In genomic region chr5:175967471-175968372, GRCh38 we compare ENCODE assay signal across 8 cellular contexts. TPM values are rescaled to one million over a fixed set of nuclear protein-coding genes. Genes with fewer than 3 reads are reported as not detected.
DNase-seq lines count a peak whose midpoint lies in the region; ATAC-seq and TF ChIP-seq lines count a peak whose summit lies in the region.
"Not testable (repeated sequence)": the region's sequence is repeated elsewhere in the genome, so short reads cannot be mapped to it uniquely, and the experiment has no call there.

Gene THOC3, minus strand, starts transcription at chr5:175968315. Its CDS starts 107 bp downstream, at chr5:175968208.

- H3K4me3 ChIP-seq in GM23338: peak within 1 kb of the TSS; percentile 88
- peak within 1 kb of the TSS; percentile 78 for H3K4me3 ChIP-seq in HUES48 (ENCODE audit: low read depth, low read length)
- peak within 1 kb of the TSS; percentile 43 for H3K4me3 ChIP-seq in right cardiac atrium (ENCODE audit: low read length)

- 1% methylated on average over 52 of the region's 67 CpGs for WGBS in right cardiac atrium

- H3K79me2 ChIP-seq in GM23338 (replicated peaks; ENCODE audit: insufficient read depth): not testable (repeated sequence)

- not testable (repeated sequence) for H3K27ac ChIP-seq in GM23338 (ENCODE audit: low read depth); HUES48 (ENCODE audit: low read depth, low read length); right cardiac atrium (ENCODE audit: low read length)

- H3K27me3 ChIP-seq in GM23338 (ENCODE audit: insufficient read depth); HUES48 (ENCODE audit: control insufficient read depth, insufficient read depth, low read length); right cardiac atrium (ENCODE audit: control insufficient read depth, insufficient read depth): not testable (repeated sequence)

- DNase-seq in GM04503 (ENCODE audit: low read depth): peak; percentile 1
- peak; percentile 70 for DNase-seq in GM23338 (ENCODE audit: low spot score)
- DNase-seq in activated CD4-positive, alpha-beta T cell treated with anti-CD3 and anti-CD28 coated beads for 36 hours: peak; percentile 83
- peak; percentile 79 for DNase-seq in MCF 10A (ENCODE audit: unreplicated experiment)
- peak; percentile 75 to 92 (median 91) for DNase-seq in right cardiac atrium
- peak; percentile 45 for DNase-seq in pons (ENCODE audit: low spot score)
- peak; percentile 84 to 88 for DNase-seq in stimulated activated naive CD8-positive, alpha-beta T cell treated with anti-CD3 and anti-CD28 coated beads, Interleukin-15, amount 100 ng/mL, for 72 hours

- H3K9me2 ChIP-seq in GM23338 (ENCODE audit: insufficient read depth): not testable (repeated sequence)

- H2AFZ ChIP-seq in GM23338: not testable (repeated sequence)

- not testable (repeated sequence) for H3K27me3 Mint-ChIP-seq in GM23338 (ENCODE audit: insufficient read depth, low read depth, poor library complexity); activated CD4-positive, alpha-beta T cell treated with anti-CD3 and anti-CD28 coated beads for 36 hours; MCF 10A (ENCODE audit: insufficient read depth, unreplicated experiment); stimulated activated naive CD8-positive, alpha-beta T cell treated with anti-CD3 and anti-CD28 coated beads, Interleukin-15, amount 100 ng/mL, for 72 hours

- ATAC-seq in GM23338 (peak; percentile 98), right cardiac atrium (peak; percentile 100)
- ATAC-seq in activated CD4-positive, alpha-beta T cell treated with anti-CD3 and anti-CD28 coated beads for 36 hours: peak; percentile 99
- ATAC-seq in stimulated activated naive CD8-positive, alpha-beta T cell treated with anti-CD3 and anti-CD28 coated beads, Interleukin-15, amount 100 ng/mL, for 72 hours: peak; percentile 99

- not testable (repeated sequence) for H3K36me3 Mint-ChIP-seq in GM23338 (ENCODE audit: low read depth); activated CD4-positive, alpha-beta T cell treated with anti-CD3 and anti-CD28 coated beads for 36 hours (ENCODE audit: low read depth); MCF 10A (ENCODE audit: insufficient read depth, unreplicated experiment)

- not testable (repeated sequence) for H3F3A ChIP-seq in GM23338 (replicated peaks; ENCODE audit: low read depth)

- peak within 1 kb of the TSS; percentile 80 for H3K4me3 Mint-ChIP-seq in GM23338
- peak within 1 kb of the TSS; percentile 75 for H3K4me3 Mint-ChIP-seq in activated CD4-positive, alpha-beta T cell treated with anti-CD3 and anti-CD28 coated beads for 36 hours
- H3K4me3 Mint-ChIP-seq in MCF 10A (ENCODE audit: unreplicated experiment): peak within 1 kb of the TSS; percentile 84
- peak within 1 kb of the TSS; percentile 92 to 95 for H3K4me3 Mint-ChIP-seq in stimulated activated naive CD8-positive, alpha-beta T cell treated with anti-CD3 and anti-CD28 coated beads, Interleukin-15, amount 100 ng/mL, for 72 hours

- BruUV-seq in MCF 10A (replicated peaks; lab: Mats Ljungman, UMichigan): not testable (repeated sequence)

- intact Hi-C loops in activated CD4-positive, alpha-beta T cell treated with anti-CD3 and anti-CD28 coated beads for 36 hours (cut with DNase I, micrococcal nuclease); MCF 10A (cut with micrococcal nuclease); right cardiac atrium (cut with DNase I): not testable (repeated sequence)

- H3K9me3 ChIP-seq in HUES48 (ENCODE audit: control insufficient read depth, insufficient read depth, low read length); right cardiac atrium (ENCODE audit: control insufficient read depth, low read length): not testable (repeated sequence)

- POLR2A ChIA-PET in activated CD4-positive, alpha-beta T cell treated with anti-CD3 and anti-CD28 coated beads for 36 hours (lab: Charles Lee); MCF 10A (lab: Yijun Ruan, JAX): not testable (repeated sequence)

- not testable (repeated sequence) for H4K20me1 ChIP-seq in GM23338 (replicated peaks; ENCODE audit: insufficient read depth)

- not testable (repeated sequence) for TF ChIP-seq CTCF in GM23338 (conservative IDR thresholded peaks at IDR 0.05; ENCODE audit: low read depth in 2 of 2); MCF 10A (IDR thresholded peaks at IDR 0.05; ENCODE audit: unreplicated experiment)

- not testable (repeated sequence) for H3K27ac Mint-ChIP-seq in GM23338
- H3K27ac Mint-ChIP-seq in activated CD4-positive, alpha-beta T cell treated with anti-CD3 and anti-CD28 coated beads for 36 hours: peak within 1 kb of the TSS; percentile 42
- peak within 1 kb of the TSS; percentile 46 for H3K27ac Mint-ChIP-seq in MCF 10A (ENCODE audit: low read depth, unreplicated experiment)
- peak within 1 kb of the TSS; percentile 97 to 98 for H3K27ac Mint-ChIP-seq in stimulated activated naive CD8-positive, alpha-beta T cell treated with anti-CD3 and anti-CD28 coated beads, Interleukin-15, amount 100 ng/mL, for 72 hours

- not testable (repeated sequence) for H3K9me3 Mint-ChIP-seq in GM23338; activated CD4-positive, alpha-beta T cell treated with anti-CD3 and anti-CD28 coated beads for 36 hours (ENCODE audit: low read depth); MCF 10A (ENCODE audit: unreplicated experiment); stimulated activated naive CD8-positive, alpha-beta T cell treated with anti-CD3 and anti-CD28 coated beads, Interleukin-15, amount 100 ng/mL, for 72 hours

- CTCF ChIA-PET in activated CD4-positive, alpha-beta T cell treated with anti-CD3 and anti-CD28 coated beads for 36 hours (lab: Charles Lee); MCF 10A (lab: Yijun Ruan, JAX): not testable (repeated sequence)

- peak within 1 kb of the TSS; percentile 76; the same call in 1 of the 2 replicates for H3K9ac ChIP-seq in HUES48 (ENCODE audit: low read depth, low read length)

- not testable (repeated sequence) for H3K4me1 Mint-ChIP-seq in GM23338; activated CD4-positive, alpha-beta T cell treated with anti-CD3 and anti-CD28 coated beads for 36 hours; MCF 10A (ENCODE audit: insufficient read depth, unreplicated experiment); stimulated activated naive CD8-positive, alpha-beta T cell treated with anti-CD3 and anti-CD28 coated beads, Interleukin-15, amount 100 ng/mL, for 72 hours

- not testable (repeated sequence) for H3K36me3 ChIP-seq in GM23338 (ENCODE audit: insufficient read depth); HUES48 (ENCODE audit: control insufficient read depth, insufficient read depth, low read length)

- not testable (repeated sequence) for H3K4me1 ChIP-seq in GM23338 (ENCODE audit: insufficient read depth); HUES48 (ENCODE audit: control insufficient read depth, insufficient read depth, low read length); right cardiac atrium (ENCODE audit: control insufficient read depth, insufficient read depth, low read length)

- H3K4me2 ChIP-seq in GM23338: peak within 1 kb of the TSS; percentile 74

TF ChIP-seq in GM23338, 12 proteins besides CTCF, POLR2A, EP300 and RAD21:
- peak; percentile 75 for TF ChIP-seq POLR2AphosphoS5 (IDR thresholded peaks at IDR 0.05; ENCODE audit: low read depth)

RNA-seq across cellular contexts. Expression of gene THOC3, which starts in this region (rescaled TPM):
- total RNA-seq in GM23338 (2014; rRNA removed; shearing (Covaris generic)): 146 and 152 TPM in 2 replicates
- polyA plus RNA-seq in GM23338 (2016; fragmentation: Nextera tagmentation; extraction: Ambion mirVana) (66.7 and 66.9 TPM in 2 replicates), right cardiac atrium (5.6 TPM)
- total RNA-seq in activated CD4-positive, alpha-beta T cell treated with anti-CD3 and anti-CD28 coated beads for 36 hours: 10 to 100 TPM; 44.0 to 68.8 TPM
- total RNA-seq in MCF 10A (2022) (42.7 and 54.2 TPM in 2 replicates), right cardiac atrium (10 to 100 TPM in 3 of 4 donors, 1 to 10 TPM in 1; 5.9 to 14.2 (median 11.4) TPM)

Comparison
In these comparisons a context has a peak if more than half of its experiments do, and no peak if none do; other contexts are left out.
1. RNA of gene THOC3 (polyA plus RNA-seq): 66.7 to 66.9 TPM in GM23338; 5.6 TPM in right cardiac atrium (single experiment); every median in the first group is over 10 times any median in the second.
2. DNase-seq: peak in every context shown above with its lines; median percentile 91 in right cardiac atrium; 86 in stimulated activated naive CD8-positive, alpha-beta T cell treated with anti-CD3 and anti-CD28 coated beads, Interleukin-15, amount 100 ng/mL, for 72 hours; 83 in activated CD4-positive, alpha-beta T cell treated with anti-CD3 and anti-CD28 coated beads for 36 hours; 79 in MCF 10A; 70 in GM23338; 45 in pons; 1 in GM04503.
3. Peak in every context shown above with its lines, with median percentiles within 50 percentile points of each other: ATAC-seq, H3K4me3 ChIP-seq and H3K4me3 Mint-ChIP-seq.